Comparison of ENCODE assay signal across 1 cellular context in genomic region chr16:31360296-31360695, GRCh38.
A peak's percentile ranks its signal among the peaks of the same experiment; 100 is the strongest.
TF ChIP-seq lines count a peak whose summit lies in the region.

No MANE protein-coding gene starts in this region.

TF ChIP-seq in HepG2, 621 proteins besides CTCF, POLR2A, EP300 and RAD21 (continued from another document):
- TF ChIP-seq, protein P1, sequence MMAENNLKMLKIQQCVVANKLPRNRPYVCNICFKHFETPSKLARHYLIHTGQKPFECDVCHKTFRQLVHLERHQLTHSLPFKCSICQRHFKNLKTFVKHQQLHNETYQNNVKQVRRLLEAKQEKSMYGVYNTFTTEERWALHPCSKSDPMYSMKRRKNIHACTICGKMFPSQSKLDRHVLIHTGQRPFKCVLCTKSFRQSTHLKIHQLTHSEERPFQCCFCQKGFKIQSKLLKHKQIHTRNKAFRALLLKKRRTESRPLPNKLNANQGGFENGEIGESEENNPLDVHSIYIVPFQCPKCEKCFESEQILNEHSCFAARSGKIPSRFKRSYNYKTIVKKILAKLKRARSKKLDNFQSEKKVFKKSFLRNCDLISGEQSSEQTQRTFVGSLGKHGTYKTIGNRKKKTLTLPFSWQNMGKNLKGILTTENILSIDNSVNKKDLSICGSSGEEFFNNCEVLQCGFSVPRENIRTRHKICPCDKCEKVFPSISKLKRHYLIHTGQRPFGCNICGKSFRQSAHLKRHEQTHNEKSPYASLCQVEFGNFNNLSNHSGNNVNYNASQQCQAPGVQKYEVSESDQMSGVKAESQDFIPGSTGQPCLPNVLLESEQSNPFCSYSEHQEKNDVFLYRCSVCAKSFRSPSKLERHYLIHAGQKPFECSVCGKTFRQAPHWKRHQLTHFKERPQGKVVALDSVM (CRISPR knock-in tag; IDR thresholded peaks at IDR 0.05): peak; percentile 29; the same call in 1 of the 2 replicates
